ENCODE assay signal across 1 cellular context in genomic region chr6:31827286-31828079, GRCh38.
TF ChIP-seq lines count a peak whose summit lies in the region.

Gene HSPA1B, plus strand, starts transcription at chr6:31827738. Its CDS starts 213 bp downstream, at chr6:31827951.

TF ChIP-seq in K562, 482 proteins besides CTCF, POLR2A, EP300 and RAD21 (continued from another document and continues in another):
- TF ChIP-seq BCLAF1 (IDR thresholded peaks at IDR 0.05; ENCODE audit: borderline replicate concordance in 1 of 2, control insufficient read depth in 1 of 2, low read depth in 2 of 2, low read length in 1 of 2) (no peak), FOXK2 (conservative IDR thresholded peaks at IDR 0.05 in 1 of 2, IDR thresholded peaks at IDR 0.05 in 1 of 2; ENCODE audit: low read depth in 2 of 2) (no peak), ZBTB12 (CRISPR knock-in tag; IDR thresholded peaks at IDR 0.05) (peak; percentile 45; the same call in 1 of the 2 replicates), ZEB2 (IDR thresholded peaks at IDR 0.05) (no peak), HMG20B (CRISPR knock-in tag; IDR thresholded peaks at IDR 0.05) (no peak), E2F5 (CRISPR knock-in tag; IDR thresholded peaks at IDR 0.05) (peak; percentile 89; the same call in 1 of the 2 replicates), HES1 (IDR thresholded peaks at IDR 0.05; ENCODE audit: low read depth) (no peak), PCBP2 (IDR thresholded peaks at IDR 0.05; ENCODE audit: low read depth, low read length, poor library complexity, severe bottlenecking) (no peak), NONO (IDR thresholded peaks at IDR 0.05; ENCODE audit: low read depth in 2 of 2, low read length in 1 of 2) (peak in 1 of 2 experiments; percentile 90; a peak in 2 of 4 replicates), ZNF76 (CRISPR knock-in tag; IDR thresholded peaks at IDR 0.05; ENCODE audit: borderline replicate concordance) (peak; percentile 87; the same call in 1 of the 2 replicates), E2F3 (CRISPR knock-in tag; IDR thresholded peaks at IDR 0.05) (peak; percentile 88), TFE3 (CRISPR knock-in tag; IDR thresholded peaks at IDR 0.05) (peak; percentile 43; the same call in 1 of the 2 replicates), ZNF41 (CRISPR knock-in tag; conservative IDR thresholded peaks at IDR 0.05) (no peak), PREB (CRISPR knock-in tag; IDR thresholded peaks at IDR 0.05) (peak; percentile 63; the same call in 1 of the 2 replicates), SIX5 (IDR thresholded peaks at IDR 0.05; ENCODE audit: borderline replicate concordance in 1 of 2, insufficient read depth in 1 of 2, low read depth in 1 of 2, low read length in 2 of 2) (no peak; a peak in 1 of 4 replicates), ZNF436 (CRISPR knock-in tag; IDR thresholded peaks at IDR 0.05) (peak; percentile 69), PML (IDR thresholded peaks at IDR 0.05; ENCODE audit: low read length) (peak; percentile 99), ARID4B (CRISPR knock-in tag; IDR thresholded peaks at IDR 0.05) (peak; percentile 94), THRB (CRISPR knock-in tag; conservative IDR thresholded peaks at IDR 0.05) (peak; percentile 97), MEIS2 (IDR thresholded peaks at IDR 0.05; ENCODE audit: partially characterized antibody) (no peak), HLTF (IDR thresholded peaks at IDR 0.05) (peak; percentile 84; the same call in 1 of the 2 replicates), FOXO4 (CRISPR knock-in tag; IDR thresholded peaks at IDR 0.05) (peak; percentile 91), THAP7 (CRISPR knock-in tag; IDR thresholded peaks at IDR 0.05) (peak; percentile 80; the same call in 1 of the 2 replicates), ZNF639 (CRISPR knock-in tag; conservative IDR thresholded peaks at IDR 0.05 in 1 of 2, IDR thresholded peaks at IDR 0.05 in 1 of 2) (no peak), ZC3H8 (IDR thresholded peaks at IDR 0.05) (peak; percentile 74; the same call in 1 of the 2 replicates), MLX (CRISPR knock-in tag; conservative IDR thresholded peaks at IDR 0.05) (peak; percentile 52 to 95; a peak in 1 of 4 replicates), ATF6 (CRISPR knock-in tag; IDR thresholded peaks at IDR 0.05) (0 out of 2 replicates have a peak, but pooled peaks have one; percentile 90), ZKSCAN1 (IDR thresholded peaks at IDR 0.05; ENCODE audit: low read depth, low read length) (peak; percentile 71), BRF1 (IDR thresholded peaks at IDR 0.05; ENCODE audit: borderline replicate concordance, extremely low read depth, insufficient read length) (no peak), ARID1B (IDR thresholded peaks at IDR 0.05) (no peak)
